Comparison of ENCODE assay signal across 14 cellular contexts in the genomic region with DNA sequence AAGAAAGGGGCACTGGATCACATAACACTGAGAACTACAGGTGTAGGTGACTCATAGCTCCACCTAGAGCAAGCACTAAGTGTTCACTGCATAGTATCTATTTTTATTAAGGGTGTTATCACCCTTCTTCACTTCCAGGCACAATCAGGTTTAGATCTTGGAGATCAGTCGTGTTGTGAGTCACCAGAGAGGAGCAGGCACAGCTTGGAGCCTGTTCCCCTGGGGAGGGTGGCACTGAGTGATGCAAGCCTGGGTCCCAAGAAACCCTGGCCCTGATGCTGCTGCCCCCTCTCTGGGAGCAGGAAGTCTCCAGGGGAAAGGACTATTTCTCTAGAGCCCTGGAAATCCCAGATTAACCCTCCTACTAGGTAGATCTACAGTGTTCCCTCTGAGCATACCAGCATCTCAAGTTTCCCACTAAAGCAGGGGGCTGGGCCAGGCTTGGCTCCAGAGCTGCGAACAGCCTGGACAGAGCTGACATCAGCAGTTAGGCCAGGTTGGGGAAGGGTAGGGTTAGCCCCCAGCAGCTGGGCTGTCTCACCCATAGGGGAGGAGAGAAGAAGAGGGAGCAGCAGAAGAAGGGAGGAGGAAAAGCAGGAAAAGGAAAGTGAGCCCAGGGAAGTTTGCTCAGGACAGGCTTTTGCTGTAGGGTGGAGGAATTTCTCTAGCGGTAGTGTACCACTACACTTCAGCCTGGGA. TPM values are rescaled to one million over a fixed set of nuclear protein-coding genes. Genes with fewer than 3 reads are reported as not detected.
A peak's percentile ranks its signal among the peaks of the same experiment; 100 is the strongest.
DNase-seq lines count a peak whose midpoint lies in the region; ATAC-seq and TF ChIP-seq lines count a peak whose summit lies in the region.
"Had no signal": no experiment of that assay in that cellular context is flagged by ENCODE, and none has a peak within 500 bp of the region (broad histone marks: within the 10 kb centered on the region; RNA-seq: fewer than 3 reads in every experiment).

No MANE protein-coding gene starts in this region.

- no peaks in the 10 kb centered on the region for H3K79me2 ChIP-seq in H9 (ENCODE audit: insufficient read depth, low read length)
- H3K79me2 ChIP-seq in OCI-LY7 (ENCODE audit: insufficient read depth, low read depth, low read length): no peaks in the 10 kb centered on the region
- H3K79me2 ChIP-seq in trophoblast cell (ENCODE audit: control insufficient read depth, insufficient read depth, low read length, poor library complexity): no peaks in the 10 kb centered on the region

- H3K36me3 ChIP-seq in OCI-LY7 (ENCODE audit: insufficient read depth, low read length): no peaks in the 10 kb centered on the region
- H3K36me3 ChIP-seq in trophoblast cell (ENCODE audit: control insufficient read depth in 1 of 2, insufficient read depth in 2 of 2, low read length in 2 of 2): no peaks in the 10 kb centered on the region
- no peaks in the 10 kb centered on the region for H3K36me3 ChIP-seq in vagina

- H3K27me3 Mint-ChIP-seq in H9 (ENCODE audit: low read depth): peaks cover 8% of the 10 kb centered on the region
- H3K27me3 Mint-ChIP-seq: natural killer cell treated with Interleukin-12 subunit alpha and Interleukin-12 subunit beta and Interleukin-15 and Interleukin-18, amount 100 ng/mL, for 72 hours had no signal

- no peak overlapping the region for H2BK5ac ChIP-seq in H9 (ENCODE audit: insufficient read length, low read length)
- H2BK5ac ChIP-seq in trophoblast cell (ENCODE audit: low read depth, low read length, poor library complexity): no peak overlapping the region

- no peak overlapping the region for H2AFZ ChIP-seq in H9 (ENCODE audit: low read length)
- H2AFZ ChIP-seq in OCI-LY7 (ENCODE audit: low read length): no peak overlapping the region
- H2AFZ ChIP-seq in trophoblast cell (ENCODE audit: insufficient read depth, low read length, poor library complexity): no peak overlapping the region

- no peaks in the 10 kb centered on the region for H3K9me3 Mint-ChIP-seq in H9
- H3K9me3 Mint-ChIP-seq: activated naive CD4-positive, alpha-beta T cell treated with anti-CD3 and anti-CD28 coated beads for 36 hours; natural killer cell treated with Interleukin-12 subunit alpha and Interleukin-12 subunit beta and Interleukin-15 and Interleukin-18, amount 100 ng/mL, for 72 hours had no signal

- no peaks in the 10 kb centered on the region for H3K27me3 ChIP-seq in H9 (ENCODE audit: insufficient read depth, low read length)
- no peaks in the 10 kb centered on the region for H3K27me3 ChIP-seq in trophoblast cell (ENCODE audit: insufficient read depth, low read length)
- H3K27me3 ChIP-seq in vagina: no peaks in the 10 kb centered on the region

- H3K4me2 ChIP-seq in H9 (ENCODE audit: insufficient read depth, insufficient read length, low read length) (no peak overlapping the region), OCI-LY7 (ENCODE audit: low read length) (no peak overlapping the region), trophoblast cell (ENCODE audit: low read length) (no peak overlapping the region)

- H4K20me1 ChIP-seq in H9 (ENCODE audit: control insufficient read depth, insufficient read depth, insufficient read length) (no peaks in the 10 kb centered on the region), OCI-LY7 (ENCODE audit: insufficient read depth, low read length) (no peaks in the 10 kb centered on the region)

- DNase-seq in H9 (no peak), OCI-LY7 (ENCODE audit: low spot score) (no peak), fibroblast of pulmonary artery (ENCODE audit: low read depth) (peak; percentile 38), trophoblast cell (peak; percentile 41 to 64), NCI-H2227 (lab: John Stamatoyannopoulos, UW; ENCODE audit: unreplicated experiment) (no peak), vagina (ENCODE audit: extremely low spot score in 2 of 2) (no peak)
- DNase-seq: activated naive CD4-positive, alpha-beta T cell treated with anti-CD3 and anti-CD28 coated beads for 36 hours; hippocampal formation; NCI-H2029; SHP77 had no signal

- no peak overlapping the region for H3K14ac ChIP-seq in H9 (ENCODE audit: insufficient read depth, low read length)
- H3K14ac ChIP-seq in trophoblast cell (ENCODE audit: low read length): no peak overlapping the region

- intact Hi-C loops in OCI-LY7 (cut with micrococcal nuclease; ENCODE audit: unreplicated experiment): no loop called here
- intact Hi-C loops in vagina (cut with DNase I): no loop called here

- no peaks in the 10 kb centered on the region for H3K9me2 ChIP-seq in OCI-LY7 (ENCODE audit: insufficient read depth, low read length)

- H3K27ac ChIP-seq in H9 (ENCODE audit: insufficient read length, low read depth, low read length): no peak overlapping the region
- H3K27ac ChIP-seq in OCI-LY7 (ENCODE audit: low read depth, low read length, poor library complexity, severe bottlenecking): no peak overlapping the region
- no peak overlapping the region for H3K27ac ChIP-seq in trophoblast cell (ENCODE audit: low read depth, low read length)
- H3K27ac ChIP-seq in vagina: no peak overlapping the region

- POLR2A ChIA-PET in OCI-LY7 (lab: Charles Lee): interaction anchor here (0.7 to 1.4 kb wide), 4 partner anchors 8 to 27 kb away, joined by 3 to 4 read pairs (median 4); no protein-coding TSS in a partner anchor

- peaks cover 9 to 12% of the 10 kb centered on the region in 2 experiments for H3K4me1 Mint-ChIP-seq in H9

- H3K36me3 Mint-ChIP-seq in H9 (ENCODE audit: insufficient read depth in 1 of 3, low read depth in 3 of 3): no peaks in the 10 kb centered on the region
- H3K36me3 Mint-ChIP-seq: natural killer cell treated with Interleukin-12 subunit alpha and Interleukin-12 subunit beta and Interleukin-15 and Interleukin-18, amount 100 ng/mL, for 72 hours had no signal

- no peak overlapping the region for H3T11ph ChIP-seq in H9 (ENCODE audit: low read length)

- no peak overlapping the region for H4K8ac ChIP-seq in H9 (replicated peaks; ENCODE audit: insufficient read length, low read depth, low read length)
- H4K8ac ChIP-seq in trophoblast cell (ENCODE audit: low read depth, low read length): no peak overlapping the region

- H3K9ac ChIP-seq in H9 (ENCODE audit: extremely low read depth, insufficient read length, low read length): no peak overlapping the region
- H3K9ac ChIP-seq in trophoblast cell (ENCODE audit: low read length): no peak overlapping the region

- H3K4ac ChIP-seq in H9 (ENCODE audit: low read depth, low read length): no peak overlapping the region
- H3K4ac ChIP-seq in trophoblast cell (ENCODE audit: low read depth, low read length): no peak overlapping the region

- no peak overlapping the region for H4K91ac ChIP-seq in H9 (ENCODE audit: insufficient read length, low read depth, low read length)
- H4K91ac ChIP-seq in trophoblast cell (ENCODE audit: low read depth, low read length): no peak overlapping the region

- no peak overlapping the region for H3K56ac ChIP-seq in H9 (ENCODE audit: insufficient read length, low read depth, low read length)

- H2AK5ac ChIP-seq in H9 (ENCODE audit: insufficient read length, low read length): no peak overlapping the region
- H2AK5ac ChIP-seq in trophoblast cell (ENCODE audit: low read length): no peak overlapping the region

- CTCF ChIA-PET in OCI-LY7 (lab: Charles Lee; ENCODE audit: unreplicated experiment): no interaction called here

- H3K18ac ChIP-seq in H9 (ENCODE audit: insufficient read length, low read depth, low read length) (no peak overlapping the region), trophoblast cell (ENCODE audit: low read length) (no peak overlapping the region)

- H2BK15ac ChIP-seq in H9 (ENCODE audit: low read depth, low read length): no peak overlapping the region

- no TSS peak for BruUV-seq in OCI-LY7 (replicated peaks; lab: Mats Ljungman, UMichigan)

- H3K4me1 ChIP-seq in H9 (ENCODE audit: insufficient read depth, low read length): no peaks in the 10 kb centered on the region
- H3K4me1 ChIP-seq in OCI-LY7 (ENCODE audit: insufficient read depth, low read length, poor library complexity, severe bottlenecking): no peaks in the 10 kb centered on the region
- H3K4me1 ChIP-seq in trophoblast cell (ENCODE audit: control insufficient read depth in 1 of 2, insufficient read depth in 2 of 2, low read length in 2 of 2): peaks cover 9 to 14% of the 10 kb centered on the region in 2 experiments
- peaks cover 12% of the 10 kb centered on the region for H3K4me1 ChIP-seq in vagina

- no CpG with 5 or more reads among the region's 3 CpGs for WGBS in H9 (ENCODE audit: extremely low coverage, insufficient read length, low lambda C conversion rate)
- WGBS in trophoblast cell (ENCODE audit: extremely low coverage, insufficient coverage, insufficient read length): no CpG with 5 or more reads among the region's 3 CpGs

- H3K79me1 ChIP-seq in H9 (ENCODE audit: insufficient read depth, low read depth, low read length, poor library complexity, severe bottlenecking) (no peaks in the 10 kb centered on the region), trophoblast cell (ENCODE audit: low read length) (peaks cover 2% of the 10 kb centered on the region)

- no peak overlapping the region for H4K12ac ChIP-seq in trophoblast cell (ENCODE audit: low read depth, low read length)

- no peak overlapping the region for H3K4me3 ChIP-seq in OCI-LY7 (ENCODE audit: low read depth, low read length, poor library complexity, severe bottlenecking)
- H3K4me3 ChIP-seq in fibroblast of pulmonary artery (replicated peaks; ENCODE audit: low read depth, low read length): no peak overlapping the region
- H3K4me3 ChIP-seq in trophoblast cell (ENCODE audit: low read depth, low read length): no peak overlapping the region
- H3K4me3 ChIP-seq in vagina: no peak overlapping the region

- no peak overlapping the region for H2BK20ac ChIP-seq in H9 (ENCODE audit: low read depth, low read length, poor library complexity, severe bottlenecking)

- H2BK120ac ChIP-seq in H9 (ENCODE audit: low read depth, low read length, poor library complexity, severe bottlenecking) (no peak overlapping the region), trophoblast cell (ENCODE audit: insufficient read depth, low read length, poor library complexity) (no peak overlapping the region)

- no peak overlapping the region for H2BK12ac ChIP-seq in H9 (ENCODE audit: insufficient read length, low read depth, low read length)
- no peak overlapping the region for H2BK12ac ChIP-seq in trophoblast cell (ENCODE audit: low read length)

- H3K4me3 Mint-ChIP-seq in H9: no peak overlapping the region
- H3K4me3 Mint-ChIP-seq: activated naive CD4-positive, alpha-beta T cell treated with anti-CD3 and anti-CD28 coated beads for 36 hours; natural killer cell treated with Interleukin-12 subunit alpha and Interleukin-12 subunit beta and Interleukin-15 and Interleukin-18, amount 100 ng/mL, for 72 hours had no signal

- TF ChIP-seq POLR2A in vagina (IDR thresholded peaks at IDR 0.05): no peak

- TF ChIP-seq CTCF in H9 (conservative IDR thresholded peaks at IDR 0.05) (no peak; the same call in 2 of the 3 replicates), OCI-LY7 (conservative IDR thresholded peaks at IDR 0.05; ENCODE audit: low read length) (peak; percentile 49), fibroblast of pulmonary artery (IDR thresholded peaks at IDR 0.05; ENCODE audit: low read length, missing control alignments) (no peak), vagina (IDR thresholded peaks at IDR 0.05) (no peak)

- no peak overlapping the region for H3K23ac ChIP-seq in H9 (ENCODE audit: insufficient read length, low read depth, low read length)
- H3K23ac ChIP-seq in trophoblast cell (ENCODE audit: low read length): no peak overlapping the region

- H3K27ac Mint-ChIP-seq in H9: 0 out of 7 replicates have a peak overlapping the region, but pooled peaks of 2 of the 3 experiments have one; percentile 26 to 37
- H3K27ac Mint-ChIP-seq: activated naive CD4-positive, alpha-beta T cell treated with anti-CD3 and anti-CD28 coated beads for 36 hours had no signal

- H3K23me2 ChIP-seq in H9 (ENCODE audit: insufficient read length, low read depth, low read length, poor library complexity, severe bottlenecking): no peaks in the 10 kb centered on the region

- no peak overlapping the region for H4K5ac ChIP-seq in H9 (ENCODE audit: insufficient read length, low read depth, low read length)

- ATAC-seq in HG03442 (IDR thresholded peaks at IDR 0.05; ENCODE audit: unreplicated experiment) (no peak), HG03280 (IDR thresholded peaks at IDR 0.05; ENCODE audit: unreplicated experiment) (no peak)
- ATAC-seq: natural killer cell treated with Interleukin-12 subunit alpha and Interleukin-12 subunit beta and Interleukin-15 and Interleukin-18, amount 100 ng/mL, for 72 hours had no signal

- no peaks in the 10 kb centered on the region for H3K9me3 ChIP-seq in H9 (ENCODE audit: control insufficient read depth, low read depth, low read length)
- H3K9me3 ChIP-seq in OCI-LY7 (ENCODE audit: low read length): no peaks in the 10 kb centered on the region
- H3K9me3 ChIP-seq in trophoblast cell (ENCODE audit: insufficient read depth, low read depth, low read length): no peaks in the 10 kb centered on the region
- no peaks in the 10 kb centered on the region for H3K9me3 ChIP-seq in vagina

RNA-seq across cellular contexts. Expression of a gene that starts 28.1 kb away (rescaled TPM):
- total RNA-seq in H9 (2021) (not detected in 2 replicates), OCI-LY7 (2022) (not detected in 2 replicates), vagina (not detected)
- 0.51 TPM in 1 of 2 replicates, not detected in the other for total RNA-seq in OCI-LY7 (2014; rRNA removed; shearing (Covaris generic))
- not detected in 2 replicates for polyA plus RNA-seq in trophoblast cell (2013)
- total RNA-seq: activated naive CD4-positive, alpha-beta T cell treated with anti-CD3 and anti-CD28 coated beads for 36 hours; dermis microvascular lymphatic vessel endothelial cell; natural killer cell treated with Interleukin-12 subunit alpha and Interleukin-12 subunit beta and Interleukin-15 and Interleukin-18, amount 100 ng/mL, for 72 hours had no signal

RNA-seq across cellular contexts. Expression of a gene that starts 44.7 kb away (rescaled TPM):
- total RNA-seq in H9 (2021): 15.3 and 16.1 TPM in 2 replicates
- 8.1 and 12.8 TPM in 2 replicates for total RNA-seq in OCI-LY7 (2014; rRNA removed; shearing (Covaris generic))
- total RNA-seq in OCI-LY7 (2022): 38.7 and 43.7 TPM in 2 replicates
- polyA plus RNA-seq in trophoblast cell (2013): 119 and 122 TPM in 2 replicates
- total RNA-seq in vagina: 85.2 TPM

RNA-seq across cellular contexts. Expression of a gene that starts 52.7 kb away (rescaled TPM):
- 58.8 and 66.4 TPM in 2 replicates for total RNA-seq in H9 (2021)
- total RNA-seq in OCI-LY7 (2014; rRNA removed; shearing (Covaris generic)): 48.1 and 68.3 TPM in 2 replicates
- 69.6 and 86.0 TPM in 2 replicates for total RNA-seq in OCI-LY7 (2022)
- polyA plus RNA-seq in trophoblast cell (2013): 35.5 and 36.7 TPM in 2 replicates
- 127 TPM for total RNA-seq in vagina

RNA-seq across cellular contexts. Expression of a gene that starts 53.0 kb away (rescaled TPM):
- total RNA-seq in H9 (2021) (47.6 and 51.9 TPM in 2 replicates), OCI-LY7 (2022) (50.1 and 51.5 TPM in 2 replicates), vagina (41.5 TPM)
- 31.2 and 39.7 TPM in 2 replicates for total RNA-seq in OCI-LY7 (2014; rRNA removed; shearing (Covaris generic))
- 71.0 and 71.8 TPM in 2 replicates for polyA plus RNA-seq in trophoblast cell (2013)

Comparison
In these comparisons a context has a peak if more than half of its experiments do, and no peak if none do; other contexts are left out.
1. DNase-seq: peak in fibroblast of pulmonary artery (single experiment) and trophoblast cell (2 of 2); none in H9 (single experiment), OCI-LY7 (single experiment), NCI-H2227 (single experiment) and vagina (0 of 2).